Comparison of ENCODE assay signal across 8 cellular contexts in the genomic region with DNA sequence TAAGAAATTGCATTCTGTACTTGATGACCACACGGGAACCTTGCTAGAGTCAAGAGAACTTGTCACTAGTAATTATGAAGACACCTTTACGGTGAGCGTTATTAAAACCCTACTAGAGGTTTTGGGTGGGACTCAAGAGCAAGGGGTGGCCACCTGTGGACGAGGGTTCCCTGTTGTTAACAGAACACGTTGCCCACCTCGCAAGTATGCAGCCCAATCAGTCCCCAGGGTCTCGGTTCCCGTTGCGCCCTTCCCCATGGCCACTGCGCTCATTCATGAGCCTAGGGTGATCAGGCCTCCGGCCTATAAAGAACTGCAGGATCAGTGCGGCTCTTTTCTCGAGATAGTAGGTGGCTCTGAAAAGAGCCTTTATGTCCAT. TPM values are rescaled to one million over a fixed set of nuclear protein-coding genes. Genes with fewer than 3 reads are reported as not detected.
A peak's percentile ranks its signal among the peaks of the same experiment; 100 is the strongest.
DNase-seq lines count a peak whose midpoint lies in the region; ATAC-seq and TF ChIP-seq lines count a peak whose summit lies in the region.

No MANE protein-coding gene starts in this region.

- no peaks in the 10 kb centered on the region for H3F3A ChIP-seq in SU-DHL-6 (ENCODE audit: insufficient read depth)

- no peaks in the 10 kb centered on the region for H3K9me3 Mint-ChIP-seq in HFFc6

- no peaks in the 10 kb centered on the region for H4K20me1 ChIP-seq in SU-DHL-6 (ENCODE audit: low read depth, low read length)

- peak overlapping the region; percentile 52 for H3K4me2 ChIP-seq in SU-DHL-6 (ENCODE audit: low read depth, low read length, poor library complexity, severe bottlenecking)

- DNase-seq in HFFc6 (no peak), germinal center (ENCODE audit: low spot score) (peak; percentile 14), skeletal muscle cell (ENCODE audit: low read depth) (no peak), nucleus accumbens (lab: John Stamatoyannopoulos, UW) (no peak), cerebellar nuclear complex (lab: John Stamatoyannopoulos, UW) (no peak)

- no peaks in the 10 kb centered on the region for H3K27me3 ChIP-seq in SU-DHL-6 (ENCODE audit: low read length)

- peak overlapping the region; percentile 43 for H3K27ac ChIP-seq in SU-DHL-6 (ENCODE audit: low read depth, low read length)

- peak overlapping the region; percentile 94 for H3K4me3 Mint-ChIP-seq in HFFc6

- H3K36me3 Mint-ChIP-seq in HFFc6 (ENCODE audit: low read depth) = no peaks in the 10 kb centered on the region; the same call in 1 of the 2 replicates

- peak overlapping the region; percentile 22 for H3K9ac ChIP-seq in SU-DHL-6 (ENCODE audit: low read length)

- H3K27ac Mint-ChIP-seq in HFFc6 = peak overlapping the region; percentile 94

- H3K27me3 Mint-ChIP-seq in HFFc6 (ENCODE audit: insufficient read depth) = peaks cover 22% of the 10 kb centered on the region

- no peaks in the 10 kb centered on the region for H3K9me3 ChIP-seq in SU-DHL-6 (ENCODE audit: insufficient read depth, low read length)

- TF ChIP-seq CTCF in HFFc6 (IDR thresholded peaks at IDR 0.05) = no peak
- no peak for TF ChIP-seq CTCF in SU-DHL-6 (IDR thresholded peaks at IDR 0.05; ENCODE audit: insufficient read depth, low read length, poor library complexity, severe bottlenecking)

- H2AFZ ChIP-seq in SU-DHL-6 (ENCODE audit: low read depth, low read length, severe bottlenecking) = no peak overlapping the region

- H3K9me2 ChIP-seq in SU-DHL-6 (replicated peaks; ENCODE audit: insufficient read depth, low read length) = no peaks in the 10 kb centered on the region

- peaks cover 41% of the 10 kb centered on the region for H3K4me1 Mint-ChIP-seq in HFFc6 (ENCODE audit: low read depth)

- H3K4me3 ChIP-seq in SU-DHL-6 (ENCODE audit: insufficient read depth, low read length, poor library complexity, severe bottlenecking) (peak overlapping the region; percentile 29), skeletal muscle cell (ENCODE audit: low read depth, low read length) (peak overlapping the region; percentile 74)

- H3K79me2 ChIP-seq in SU-DHL-6 (ENCODE audit: insufficient read depth, low read length) = no peaks in the 10 kb centered on the region

- H3K36me3 ChIP-seq in SU-DHL-6 (ENCODE audit: low read length) = no peaks in the 10 kb centered on the region

- ATAC-seq in GM18517 (IDR thresholded peaks at IDR 0.05; ENCODE audit: unreplicated experiment) (peak; percentile 1), HG03039 (IDR thresholded peaks at IDR 0.05; ENCODE audit: unreplicated experiment) (no peak)

RNA-seq across cellular contexts. Expression of a gene that starts 30.2 kb away (rescaled TPM):
- 100 to 1,000 TPM; 110 to 143 (median 130) TPM for total RNA-seq in HFFc6 (2021; fragmentation: NEBNext Ultra II Directional; extraction: Animal tissue kit (Norgen Biotek cat#: 25700))

RNA-seq across cellular contexts. Expression of a gene that starts 40.3 kb away (rescaled TPM):
- under 1 TPM in 3 of 6 experiments, not detected in 3; 0.23 to 0.36 (median 0.30) TPM for total RNA-seq in HFFc6 (2021; fragmentation: NEBNext Ultra II Directional; extraction: Animal tissue kit (Norgen Biotek cat#: 25700))

RNA-seq across cellular contexts. Expression of a gene that starts 50.4 kb away (rescaled TPM):
- 10 to 100 TPM; 19.0 to 26.0 (median 21.8) TPM for total RNA-seq in HFFc6 (2021; fragmentation: NEBNext Ultra II Directional; extraction: Animal tissue kit (Norgen Biotek cat#: 25700))
